ENCODE assay signal across 19 cellular contexts in the genomic region with DNA sequence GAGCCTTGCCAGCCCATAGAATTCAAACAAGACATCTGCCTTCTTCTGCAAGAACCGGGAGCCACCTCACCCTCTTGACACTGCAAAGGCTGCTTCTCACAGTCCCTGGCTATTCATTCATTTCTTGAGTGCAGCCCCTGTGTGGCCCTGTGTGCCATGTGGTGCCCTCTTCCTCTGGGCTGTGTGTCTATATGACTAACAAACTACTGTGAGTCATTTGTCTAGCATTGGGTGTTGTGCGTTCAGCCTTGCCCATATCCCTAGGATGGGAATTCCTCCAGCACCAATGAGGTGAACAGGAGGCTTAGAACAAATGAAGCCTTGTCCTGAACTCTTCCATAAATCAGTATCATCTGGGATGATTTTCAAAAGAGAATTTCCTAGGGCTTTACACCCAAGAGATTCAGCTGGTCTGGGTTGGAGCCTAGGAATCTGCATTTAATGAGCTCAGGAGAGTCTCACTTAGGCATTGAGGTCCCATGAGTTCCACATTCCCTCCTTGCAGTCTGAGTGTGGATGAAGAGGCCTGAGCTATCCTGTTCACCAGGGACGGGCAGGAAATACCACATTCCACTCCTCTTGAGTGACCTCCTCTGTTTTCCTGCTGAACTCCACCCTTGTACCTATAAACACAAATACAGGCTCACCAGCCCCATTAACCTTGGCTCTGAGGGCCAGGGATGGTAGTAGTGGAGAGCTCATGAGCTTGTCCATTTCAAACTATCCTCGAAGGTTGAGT.
DNase-seq lines count a peak whose midpoint lies in the region; ATAC-seq and TF ChIP-seq lines count a peak whose summit lies in the region.
"Had no signal": no experiment of that assay in that cellular context is flagged by ENCODE, and none has a peak within 500 bp of the region (broad histone marks: within the 10 kb centered on the region; RNA-seq: fewer than 3 reads in every experiment).

No MANE protein-coding gene starts in this region.

- H3K27ac ChIP-seq in SJSA1 (no peak overlapping the region), brain microvascular endothelial cell (no peak overlapping the region)
- H3K27ac ChIP-seq: heart right ventricle, suprapubic skin had no signal

- intact Hi-C loops in head of caudate nucleus (cut with DNase I): no loop called here

- TF ChIP-seq CTCF in brain microvascular endothelial cell (IDR thresholded peaks at IDR 0.05; ENCODE audit: low read depth, low read length, missing control alignments): no peak

- H3K4me3 ChIP-seq in SJSA1: no peak overlapping the region
- no peak overlapping the region for H3K4me3 ChIP-seq in brain microvascular endothelial cell (ENCODE audit: low read depth, low read length)
- H3K4me3 ChIP-seq: heart right ventricle, smooth muscle cell, suprapubic skin had no signal

- DNase-seq in A172 (ENCODE audit: low spot score): peak; percentile 35
- DNase-seq in HCEC 1CT: peak; percentile 14
- peak; percentile 37 to 54 for DNase-seq in SJSA1 (ENCODE audit: low read depth in 1 of 2, low spot score in 2 of 2)
- peak; percentile 29 for DNase-seq in iPS-NIHi7 (ENCODE audit: extremely low spot score)
- DNase-seq in activated gamma-delta T cell treated with Interleukin-2 at 50 U/mL for 16 hours: no peak
- DNase-seq in head of caudate nucleus: no peak
- no peak for DNase-seq in brain microvascular endothelial cell
- DNase-seq: activated CD4-positive, alpha-beta T cell treated with anti-CD3 and anti-CD28 coated beads for 48 hours; activated effector memory CD4-positive, alpha-beta T cell treated with Interleukin-2 at 50 U/mL for 16 hours; heart right ventricle; Kasumi-1; natural killer cell; NCI-H1417 treated with DMSO at 0.1 percent for 48 hours; NCI-H2171 treated with DMSO at 0.1 percent for 48 hours; NCI-H748 treated with DMSO at 0.1 percent for 48 hours; stimulated activated CD4-positive, alpha-beta T cell treated with anti-CD3 and anti-CD28 coated beads, Interleukin-4, amount 100 ng/mL, for 4 hours had no signal

- H3K4me1 ChIP-seq in SJSA1 (replicated peaks): peaks cover 9% of the 10 kb centered on the region
- H3K4me1 ChIP-seq: heart right ventricle, suprapubic skin had no signal

- H3K9me3 ChIP-seq in SJSA1 (replicated peaks): no peaks in the 10 kb centered on the region
- H3K9me3 ChIP-seq: suprapubic skin had no signal

- ATAC-seq in HG02884 (IDR thresholded peaks at IDR 0.05; ENCODE audit: unreplicated experiment): no peak
- ATAC-seq: heart right ventricle, natural killer cell had no signal

- H3K36me3 ChIP-seq in SJSA1 (no peaks in the 10 kb centered on the region), brain microvascular endothelial cell (replicated peaks) (no peaks in the 10 kb centered on the region)
- H3K36me3 ChIP-seq: heart right ventricle, suprapubic skin had no signal

- H3K27me3 ChIP-seq in SJSA1 (replicated peaks) (0 out of 2 replicates have a peak, but pooled peaks cover 4% of the 10 kb centered on the region), brain microvascular endothelial cell (replicated peaks) (no peaks in the 10 kb centered on the region)
- H3K27me3 ChIP-seq: heart right ventricle, suprapubic skin had no signal

- in situ Hi-C loops in brain microvascular endothelial cell (cut with HindIII; ENCODE audit: low pct_ligation_motif_present, low sequenced_read_pairs): no loop called here

Comparison
In these comparisons a context has a peak if more than half of its experiments do, and no peak if none do; other contexts are left out.
1. DNase-seq: peak in A172 (single experiment), HCEC 1CT (single experiment), SJSA1 (2 of 2) and iPS-NIHi7 (single experiment); none in activated gamma-delta T cell treated with Interleukin-2 at 50 U/mL for 16 hours (single experiment), head of caudate nucleus (0 of 42) and brain microvascular endothelial cell (single experiment).